ENCODE assay signal across 8 cellular contexts in the genomic region with DNA sequence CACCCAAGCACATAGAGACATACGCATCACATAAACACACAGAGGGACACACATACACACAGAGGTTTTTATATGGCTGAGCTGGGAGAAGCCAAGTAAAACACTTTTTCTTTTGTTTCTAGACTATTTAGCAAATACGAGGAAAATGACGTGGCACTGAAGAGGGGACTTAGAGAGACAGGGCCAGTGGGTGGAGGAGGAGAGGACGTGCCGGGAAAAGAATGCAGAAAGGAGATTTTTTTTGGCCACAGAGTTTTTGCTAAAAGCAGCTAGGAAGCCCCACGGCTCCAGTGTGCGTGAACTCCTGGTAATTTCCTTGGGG.
A peak's percentile ranks its signal among the peaks of the same experiment; 100 is the strongest.
DNase-seq lines count a peak whose midpoint lies in the region; ATAC-seq, FAIRE-seq and TF ChIP-seq lines count a peak whose summit lies in the region.

No MANE protein-coding gene starts in this region.

- no TSS peak for BruUV-seq in K562 (replicated peaks; lab: Mats Ljungman, UMichigan)

- H3K4me3 ChIP-seq in CD4-positive, alpha-beta memory T cell (ENCODE audit: low read length in 2 of 2), result no peak overlapping the region
- no peak overlapping the region for H3K4me3 ChIP-seq in K562

- no peaks in the 10 kb centered on the region for H3K79me2 ChIP-seq in K562 (ENCODE audit: control insufficient read depth, insufficient read depth, low read length)

- FAIRE-seq in K562 (lab: Jason Lieb, UNC) (no peak), H54 (lab: Jason Lieb, UNC) (no peak)

- intact Hi-C loops in CD4-positive, alpha-beta memory T cell (cut with micrococcal nuclease), result loop anchor here (10.0 kb wide), 2 partner anchors 169 to 349 kb away; partner anchors contain the start of gene KLF7
- intact Hi-C loops in K562 (cut with micrococcal nuclease), result loop anchor here (5.0 kb wide), 1 partner anchor 102 kb away; no protein-coding TSS in a partner anchor

- TF ChIP-seq POLR2A in K562 (conservative IDR thresholded peaks at IDR 0.05) (no peak), H54 (IDR thresholded peaks at IDR 0.05; ENCODE audit: low read depth, low read length) (no peak)

- H3K4me1 ChIP-seq in CD4-positive, alpha-beta memory T cell (ENCODE audit: insufficient read depth, low read length), result peaks cover 45% of the 10 kb centered on the region
- H3K4me1 ChIP-seq in K562 (replicated peaks in 1 of 2; ENCODE audit: control insufficient read depth in 2 of 2, insufficient read depth in 2 of 2, low read length in 2 of 2), result peaks cover 0 to 5% of the 10 kb centered on the region in 2 experiments; a peak in 3 of 5 replicates

- no peak for TF ChIP-seq EP300 in K562 (IDR thresholded peaks at IDR 0.05; ENCODE audit: low read length)

- TF ChIP-seq RAD21 in K562 (CRISPR knock-in tag; conservative IDR thresholded peaks at IDR 0.05 in 1 of 2, IDR thresholded peaks at IDR 0.05 in 1 of 2), result no peak

- H3K9me3 ChIP-seq in CD4-positive, alpha-beta memory T cell (ENCODE audit: control insufficient read depth in 1 of 2, low read length in 2 of 2), result no peaks in the 10 kb centered on the region
- H3K9me3 ChIP-seq in K562 (replicated peaks; ENCODE audit: control insufficient read depth, insufficient read depth, low read depth, low read length), result no peaks in the 10 kb centered on the region

- peak overlapping the region; percentile 64 for H2AFZ ChIP-seq in K562 (ENCODE audit: low read depth, low read length)

- no peak overlapping the region for H3K4me2 ChIP-seq in K562 (ENCODE audit: insufficient read depth, low read length)

- H3K4me1 Mint-ChIP-seq in CD4-positive, alpha-beta memory T cell, result peaks cover 38 to 56% (median 43%) of the 10 kb centered on the region in 4 donors
- peaks cover 23% of the 10 kb centered on the region for H3K4me1 Mint-ChIP-seq in mesothelial cell of epicardium

- POLR2A ChIA-PET in CD4-positive, alpha-beta memory T cell (lab: Charles Lee; ENCODE audit: partially characterized antibody), result no interaction called here
- POLR2A ChIA-PET in K562 (lab: Yijun Ruan, JAX), result interaction anchor here (0.7 kb wide), 1 partner anchor 158 kb away, joined by 4 read pairs; no protein-coding TSS in a partner anchor

- H4K20me1 ChIP-seq in K562 (replicated peaks; ENCODE audit: control insufficient read depth, insufficient read depth, low read length), result no peaks in the 10 kb centered on the region

- no peaks in the 10 kb centered on the region for H3K27me3 ChIP-seq in CD4-positive, alpha-beta memory T cell (ENCODE audit: insufficient read depth, low read length)
- no peaks in the 10 kb centered on the region for H3K27me3 ChIP-seq in K562 (ENCODE audit: control insufficient read depth in 2 of 2, insufficient read depth in 2 of 2, low read length in 2 of 2)

- no peak for DNase-seq in CD4-positive, alpha-beta memory T cell
- no peak for DNase-seq in K562 (ENCODE audit: extremely low read depth in 1 of 4, low spot score in 3 of 4)
- DNase-seq in mesothelial cell of epicardium (ENCODE audit: low spot score in 2 of 2, unreplicated experiment in 2 of 2), result no peak
- no peak for DNase-seq in LoVo (ENCODE audit: low spot score)
- DNase-seq in H54 (ENCODE audit: insufficient read length, low spot score), result no peak
- DNase-seq in GF-D8 (lab: John Stamatoyannopoulos, UW), result no peak

- no peaks in the 10 kb centered on the region for H3K36me3 Mint-ChIP-seq in CD4-positive, alpha-beta memory T cell
- H3K36me3 Mint-ChIP-seq in mesothelial cell of epicardium, result no peaks in the 10 kb centered on the region

- TF ChIP-seq CTCF in K562 (IDR thresholded peaks at IDR 0.05 in 2 of 3, conservative IDR thresholded peaks at IDR 0.05 in 1 of 3; ENCODE audit: insufficient read depth in 2 of 3, low read depth in 1 of 3, low read length in 3 of 3), result no peak
- TF ChIP-seq CTCF in mesothelial cell of epicardium (IDR thresholded peaks at IDR 0.05; ENCODE audit: unreplicated experiment), result no peak

- peak overlapping the region in 4 of 7 donors; percentile 0 to 71 (median 16) for H3K27ac Mint-ChIP-seq in CD4-positive, alpha-beta memory T cell
- peak overlapping the region; percentile 92 for H3K27ac Mint-ChIP-seq in mesothelial cell of epicardium

- H3K9ac ChIP-seq in K562 (ENCODE audit: insufficient read depth in 1 of 2, low read depth in 2 of 2, low read length in 2 of 2), result peak overlapping the region in 1 of 2 experiments; percentile 17; a peak in 1 of 4 replicates

- WGBS in K562 (ENCODE audit: insufficient coverage, low coverage, missing lambda C conversion rate), result 64% methylated on average over 4 of the region's 7 CpGs

- peak overlapping the region; percentile 39 to 79 (median 69) for H3K4me3 Mint-ChIP-seq in CD4-positive, alpha-beta memory T cell
- peak overlapping the region; percentile 54 for H3K4me3 Mint-ChIP-seq in mesothelial cell of epicardium

- peaks cover 0 to 1% of the 10 kb centered on the region in 2 donors for H3K27me3 Mint-ChIP-seq in CD4-positive, alpha-beta memory T cell
- no peaks in the 10 kb centered on the region for H3K27me3 Mint-ChIP-seq in mesothelial cell of epicardium (ENCODE audit: low read depth)

- CTCF ChIA-PET in CD4-positive, alpha-beta memory T cell (lab: Charles Lee; ENCODE audit: partially characterized antibody), result interaction anchor here (1.0 kb wide), 1 partner anchor 167 kb away, joined by 3 read pairs; no protein-coding TSS in a partner anchor
- CTCF ChIA-PET in K562 (lab: Yijun Ruan, JAX; ENCODE audit: low intra/inter-chr PET ratio), result no interaction called here

- in situ Hi-C loops in K562 (cut with MboI), result no loop called here

- H3K9me1 ChIP-seq in K562 (ENCODE audit: control insufficient read depth, insufficient read depth, low read length), result no peaks in the 10 kb centered on the region

- no peaks in the 10 kb centered on the region for H3K9me3 Mint-ChIP-seq in CD4-positive, alpha-beta memory T cell
- H3K9me3 Mint-ChIP-seq in mesothelial cell of epicardium, result no peaks in the 10 kb centered on the region

- H3K36me3 ChIP-seq in CD4-positive, alpha-beta memory T cell (ENCODE audit: insufficient read depth, low read length), result no peaks in the 10 kb centered on the region
- H3K36me3 ChIP-seq in K562 (ENCODE audit: control insufficient read depth, insufficient read depth, low read length), result no peaks in the 10 kb centered on the region

- ATAC-seq in HG02763 (IDR thresholded peaks at IDR 0.05; ENCODE audit: unreplicated experiment) (peak; percentile 4), K562 (no peak), GM21526 (IDR thresholded peaks at IDR 0.05; ENCODE audit: low FRiP score, unreplicated experiment) (no peak)

- no peak overlapping the region for H3K27ac ChIP-seq in CD4-positive, alpha-beta memory T cell (ENCODE audit: low read depth, low read length)
- H3K27ac ChIP-seq in K562 (ENCODE audit: extremely low read depth, low read depth, low read length), result no peak overlapping the region

TF ChIP-seq in K562, 482 proteins besides CTCF, POLR2A, EP300 and RAD21 (continues in another document):
- TF ChIP-seq ZNF639 (CRISPR knock-in tag; conservative IDR thresholded peaks at IDR 0.05 in 1 of 2, IDR thresholded peaks at IDR 0.05 in 1 of 2) (no peak), NR4A1 (CRISPR knock-in tag; IDR thresholded peaks at IDR 0.05) (no peak), NR4A1 (tag; IDR thresholded peaks at IDR 0.05) (no peak), SMARCB1 (IDR thresholded peaks at IDR 0.05; ENCODE audit: insufficient read length, low read depth) (no peak), TCF7 (IDR thresholded peaks at IDR 0.05; ENCODE audit: borderline replicate concordance) (no peak), FOXO4 (CRISPR knock-in tag; IDR thresholded peaks at IDR 0.05) (no peak), SREBF1 (IDR thresholded peaks at IDR 0.05; ENCODE audit: borderline replicate concordance, low read depth, low read length) (no peak), KLF6 (CRISPR knock-in tag; IDR thresholded peaks at IDR 0.05; ENCODE audit: borderline replicate concordance) (no peak), HDGF (IDR thresholded peaks at IDR 0.05) (no peak)
- TF ChIP-seq, protein P1, sequence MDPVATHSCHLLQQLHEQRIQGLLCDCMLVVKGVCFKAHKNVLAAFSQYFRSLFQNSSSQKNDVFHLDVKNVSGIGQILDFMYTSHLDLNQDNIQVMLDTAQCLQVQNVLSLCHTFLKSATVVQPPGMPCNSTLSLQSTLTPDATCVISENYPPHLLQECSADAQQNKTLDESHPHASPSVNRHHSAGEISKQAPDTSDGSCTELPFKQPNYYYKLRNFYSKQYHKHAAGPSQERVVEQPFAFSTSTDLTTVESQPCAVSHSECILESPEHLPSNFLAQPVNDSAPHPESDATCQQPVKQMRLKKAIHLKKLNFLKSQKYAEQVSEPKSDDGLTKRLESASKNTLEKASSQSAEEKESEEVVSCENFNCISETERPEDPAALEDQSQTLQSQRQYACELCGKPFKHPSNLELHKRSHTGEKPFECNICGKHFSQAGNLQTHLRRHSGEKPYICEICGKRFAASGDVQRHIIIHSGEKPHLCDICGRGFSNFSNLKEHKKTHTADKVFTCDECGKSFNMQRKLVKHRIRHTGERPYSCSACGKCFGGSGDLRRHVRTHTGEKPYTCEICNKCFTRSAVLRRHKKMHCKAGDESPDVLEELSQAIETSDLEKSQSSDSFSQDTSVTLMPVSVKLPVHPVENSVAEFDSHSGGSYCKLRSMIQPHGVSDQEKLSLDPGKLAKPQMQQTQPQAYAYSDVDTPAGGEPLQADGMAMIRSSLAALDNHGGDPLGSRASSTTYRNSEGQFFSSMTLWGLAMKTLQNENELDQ (CRISPR knock-in tag; IDR thresholded peaks at IDR 0.05; ENCODE audit: borderline replicate concordance), result no peak
